ENCODE assay signal across 12 cellular contexts in genomic region chr2:47357475-47357874, GRCh38. TPM values are rescaled to one million over a fixed set of nuclear protein-coding genes. Genes with fewer than 3 reads are reported as not detected.
DNase-seq lines count a peak whose midpoint lies in the region; ATAC-seq and TF ChIP-seq lines count a peak whose summit lies in the region.
"Had no signal": no experiment of that assay in that cellular context is flagged by ENCODE, and none has a peak within 500 bp of the region (broad histone marks: within the 10 kb centered on the region; RNA-seq: fewer than 3 reads in every experiment).

No MANE protein-coding gene starts in this region.

- H3K4me3 ChIP-seq in AG09309 (ENCODE audit: control insufficient read depth, low read depth, low read length) (no peak overlapping the region), astrocyte of the cerebellum (ENCODE audit: low read depth, low read length) (no peak overlapping the region)
- H3K4me3 ChIP-seq: dorsolateral prefrontal cortex had no signal

- TF ChIP-seq CTCF in AG09309 (IDR thresholded peaks at IDR 0.05; ENCODE audit: control insufficient read depth, insufficient read depth, low read depth, low read length, missing control alignments) (no peak), astrocyte of the cerebellum (IDR thresholded peaks at IDR 0.05; ENCODE audit: low read depth, low read length, missing control alignments) (no peak)

- peak; percentile 37 for DNase-seq in AG09309 (ENCODE audit: low read depth)
- DNase-seq in HT1080 (ENCODE audit: low read depth): peak; percentile 74
- DNase-seq in astrocyte of the cerebellum (ENCODE audit: low read depth): peak; percentile 57
- DNase-seq in kidney tubule cell (ENCODE audit: low spot score): peak; percentile 87
- DNase-seq in NK-92 treated with Interleukin-12 subunit alpha and Interleukin-12 subunit beta, amount 100 ng/mL, for 24 hours (lab: John Stamatoyannopoulos, UW): no peak
- DNase-seq in NK-92 (lab: John Stamatoyannopoulos, UW; ENCODE audit: unreplicated experiment): no peak
- DNase-seq: activated T-cell treated with anti-CD3 and anti-CD28 coated beads, Interleukin-2, amount 50 U/mL, for 4 hours; dorsolateral prefrontal cortex; posterior cingulate gyrus; T-helper 17 cell had no signal

- no peak for ATAC-seq in HG03196 (IDR thresholded peaks at IDR 0.05; ENCODE audit: unreplicated experiment)
- ATAC-seq in GM19328 (IDR thresholded peaks at IDR 0.05; ENCODE audit: unreplicated experiment): no peak
- ATAC-seq: activated T-cell treated with anti-CD3 and anti-CD28 coated beads, Interleukin-2, amount 50 U/mL, for 4 hours; T-helper 17 cell had no signal

- in situ Hi-C loops in astrocyte of the cerebellum (cut with HindIII; ENCODE audit: low sequenced_read_pairs): no loop called here

RNA-seq across cellular contexts. Expression of gene EPCAM, which starts 11.6 kb away (rescaled TPM):
- not detected in 2 replicates for total RNA-seq in HT1080 (2014; rRNA removed; shearing (Covaris generic))
- 0.15 TPM in 1 of 2 replicates, not detected in the other for polyA plus RNA-seq in HT1080 (2015; cell fraction: cytosol; rRNA removed)
- 0.07 TPM in 1 of 2 replicates, not detected in the other for polyA plus RNA-seq in HT1080 (2015; cell fraction: nucleus; rRNA removed)
- total RNA-seq: T-helper 17 cell had no signal

RNA-seq across cellular contexts. Expression of gene MSH2, which starts 45.5 kb away (rescaled TPM):
- total RNA-seq in HT1080 (2014; rRNA removed; shearing (Covaris generic)): 52.3 and 53.8 TPM in 2 replicates
- polyA plus RNA-seq in HT1080 (2015; cell fraction: cytosol; rRNA removed): 23.8 and 28.2 TPM in 2 replicates
- polyA plus RNA-seq in HT1080 (2015; cell fraction: nucleus; rRNA removed): 48.1 and 56.1 TPM in 2 replicates

Comparison
In these comparisons a context has a peak if more than half of its experiments do, and no peak if none do; other contexts are left out.
1. DNase-seq: peak in AG09309 (single experiment), HT1080 (single experiment), astrocyte of the cerebellum (single experiment) and kidney tubule cell (single experiment); none in NK-92 treated with Interleukin-12 subunit alpha and Interleukin-12 subunit beta, amount 100 ng/mL, for 24 hours (single experiment) and NK-92 (single experiment).